Comparison of ENCODE assay signal across 8 cellular contexts in genomic region chr4:25233194-25233593, GRCh38. TPM values are rescaled to one million over a fixed set of nuclear protein-coding genes. Genes with fewer than 3 reads are reported as not detected.
A peak's percentile ranks its signal among the peaks of the same experiment; 100 is the strongest.
DNase-seq lines count a peak whose midpoint lies in the region; ATAC-seq and TF ChIP-seq lines count a peak whose summit lies in the region.

No MANE protein-coding gene starts in this region.

- peak overlapping the region; percentile 92 for H3K27ac Mint-ChIP-seq in activated naive CD8-positive, alpha-beta T cell treated with anti-CD3 and anti-CD28 coated beads, Interleukin-2, amount 50 U/mL, for 24 hours

- H3K4me1 ChIP-seq in lower lobe of right lung (peaks cover 31% of the 10 kb centered on the region), tibial nerve (peaks cover 0 to 16% (median 6%) of the 10 kb centered on the region in 4 donors)

- peaks cover 36% of the 10 kb centered on the region for H3K4me1 Mint-ChIP-seq in activated T-cell treated with anti-CD3 and anti-CD28 coated beads, Interleukin-2, amount 50 U/mL, for 4 hours (ENCODE audit: low read depth)
- peaks cover 49% of the 10 kb centered on the region for H3K4me1 Mint-ChIP-seq in activated naive CD8-positive, alpha-beta T cell treated with anti-CD3 and anti-CD28 coated beads, Interleukin-2, amount 50 U/mL, for 24 hours

- H3K4me3 ChIP-seq in lower lobe of right lung (peak overlapping the region; percentile 98), tibial nerve (peak overlapping the region; percentile 87 to 99 (median 96))

- intact Hi-C loops in lower lobe of right lung (cut with DNase I): no loop called here

- no peak for ATAC-seq in activated T-cell treated with anti-CD3 and anti-CD28 coated beads, Interleukin-2, amount 50 U/mL, for 4 hours
- no peak for ATAC-seq in activated naive CD8-positive, alpha-beta T cell treated with anti-CD3 and anti-CD28 coated beads, Interleukin-2, amount 50 U/mL, for 24 hours
- ATAC-seq in lower lobe of right lung: no peak

- no peaks in the 10 kb centered on the region for H3K27me3 Mint-ChIP-seq in activated T-cell treated with anti-CD3 and anti-CD28 coated beads, Interleukin-2, amount 50 U/mL, for 4 hours (ENCODE audit: low read depth)
- no peaks in the 10 kb centered on the region for H3K27me3 Mint-ChIP-seq in activated naive CD8-positive, alpha-beta T cell treated with anti-CD3 and anti-CD28 coated beads, Interleukin-2, amount 50 U/mL, for 24 hours

- no peak for TF ChIP-seq CTCF in lower lobe of right lung (IDR thresholded peaks at IDR 0.05)
- TF ChIP-seq CTCF in tibial nerve (IDR thresholded peaks at IDR 0.05): no peak

- no peak for TF ChIP-seq POLR2A in tibial nerve (IDR thresholded peaks at IDR 0.05)

- peaks cover 14% of the 10 kb centered on the region for H3K36me3 Mint-ChIP-seq in activated T-cell treated with anti-CD3 and anti-CD28 coated beads, Interleukin-2, amount 50 U/mL, for 4 hours (ENCODE audit: insufficient read depth)
- H3K36me3 Mint-ChIP-seq in activated naive CD8-positive, alpha-beta T cell treated with anti-CD3 and anti-CD28 coated beads, Interleukin-2, amount 50 U/mL, for 24 hours (ENCODE audit: low read depth): peaks cover 20% of the 10 kb centered on the region

- peak overlapping the region; percentile 96 for H3K27ac ChIP-seq in lower lobe of right lung
- H3K27ac ChIP-seq in tibial nerve: peak overlapping the region; percentile 49 to 99 (median 86)

- DNase-seq in activated T-cell treated with anti-CD3 and anti-CD28 coated beads, Interleukin-2, amount 50 U/mL, for 4 hours: no peak
- DNase-seq in activated T-cell treated with anti-CD3 and anti-CD28 coated beads, Interleukin-2, amount 50 U/mL, for 1 hour: no peak
- DNase-seq in activated naive CD8-positive, alpha-beta T cell treated with anti-CD3 and anti-CD28 coated beads, Interleukin-2, amount 50 U/mL, for 24 hours: no peak
- DNase-seq in lower lobe of right lung (no peak), tibial nerve (ENCODE audit: low spot score in 2 of 2) (no peak), GDM1 (lab: John Stamatoyannopoulos, UW) (no peak), hepatic stellate cell (ENCODE audit: low spot score) (no peak)
- DNase-seq in activated effector memory CD4-positive, alpha-beta T cell treated with anti-CD3 and anti-CD28 coated beads, Interleukin-2, amount 50 U/mL, for 16 hours: no peak

- peak overlapping the region; percentile 79 for H3K4me3 Mint-ChIP-seq in activated T-cell treated with anti-CD3 and anti-CD28 coated beads, Interleukin-2, amount 50 U/mL, for 4 hours
- peak overlapping the region; percentile 83 for H3K4me3 Mint-ChIP-seq in activated naive CD8-positive, alpha-beta T cell treated with anti-CD3 and anti-CD28 coated beads, Interleukin-2, amount 50 U/mL, for 24 hours

- H3K27me3 ChIP-seq in lower lobe of right lung (ENCODE audit: low read depth) (no peaks in the 10 kb centered on the region), tibial nerve (no peaks in the 10 kb centered on the region)

- no peaks in the 10 kb centered on the region for H3K36me3 ChIP-seq in lower lobe of right lung
- no peaks in the 10 kb centered on the region for H3K36me3 ChIP-seq in tibial nerve

- H3K9me3 ChIP-seq in lower lobe of right lung: no peaks in the 10 kb centered on the region
- H3K9me3 ChIP-seq in tibial nerve: peaks cover 0 to 46% (median 7%) of the 10 kb centered on the region in 4 donors

- no peak for TF ChIP-seq EP300 in tibial nerve (IDR thresholded peaks at IDR 0.05)

- peaks cover 9% of the 10 kb centered on the region for H3K9me3 Mint-ChIP-seq in activated T-cell treated with anti-CD3 and anti-CD28 coated beads, Interleukin-2, amount 50 U/mL, for 4 hours
- H3K9me3 Mint-ChIP-seq in activated naive CD8-positive, alpha-beta T cell treated with anti-CD3 and anti-CD28 coated beads, Interleukin-2, amount 50 U/mL, for 24 hours: peaks cover 19% of the 10 kb centered on the region

RNA-seq across cellular contexts. Expression of gene PI4K2B, which starts 0.6 kb away (rescaled TPM):
- total RNA-seq in activated T-cell treated with anti-CD3 and anti-CD28 coated beads, Interleukin-2, amount 50 U/mL, for 4 hours: 10 to 100 TPM; 19.6 to 22.8 (median 21.8) TPM
- total RNA-seq in lower lobe of right lung: 21.1 TPM
- 10 to 100 TPM; 11.1 to 22.8 (median 14.6) TPM for total RNA-seq in tibial nerve
